In the genomic region with DNA sequence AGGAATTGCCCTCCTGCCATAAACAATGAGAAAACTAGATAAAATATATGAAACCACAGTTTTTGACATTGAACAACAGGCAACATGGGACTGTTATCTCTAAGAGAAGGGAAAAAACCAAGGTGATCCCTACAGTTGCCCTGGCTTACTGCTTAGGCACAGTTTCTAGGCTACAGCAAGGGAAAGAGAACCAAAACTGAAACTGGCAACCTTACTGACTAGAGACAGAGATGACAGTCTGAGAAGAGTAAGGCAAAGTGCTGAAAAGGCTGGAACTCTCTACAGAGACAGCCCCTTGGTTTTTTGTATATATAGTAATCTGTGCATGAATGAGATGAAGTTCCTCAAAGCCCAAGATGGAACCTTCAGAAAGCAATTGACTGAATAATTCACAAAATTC, we compare ENCODE assay signal across 1 cellular context.
TF ChIP-seq lines count a peak whose summit lies in the region.

No MANE protein-coding gene starts in this region.

TF ChIP-seq in GM12878, 131 proteins besides CTCF, POLR2A, EP300 and RAD21 (continued from another document):
- TF ChIP-seq, protein P1, sequence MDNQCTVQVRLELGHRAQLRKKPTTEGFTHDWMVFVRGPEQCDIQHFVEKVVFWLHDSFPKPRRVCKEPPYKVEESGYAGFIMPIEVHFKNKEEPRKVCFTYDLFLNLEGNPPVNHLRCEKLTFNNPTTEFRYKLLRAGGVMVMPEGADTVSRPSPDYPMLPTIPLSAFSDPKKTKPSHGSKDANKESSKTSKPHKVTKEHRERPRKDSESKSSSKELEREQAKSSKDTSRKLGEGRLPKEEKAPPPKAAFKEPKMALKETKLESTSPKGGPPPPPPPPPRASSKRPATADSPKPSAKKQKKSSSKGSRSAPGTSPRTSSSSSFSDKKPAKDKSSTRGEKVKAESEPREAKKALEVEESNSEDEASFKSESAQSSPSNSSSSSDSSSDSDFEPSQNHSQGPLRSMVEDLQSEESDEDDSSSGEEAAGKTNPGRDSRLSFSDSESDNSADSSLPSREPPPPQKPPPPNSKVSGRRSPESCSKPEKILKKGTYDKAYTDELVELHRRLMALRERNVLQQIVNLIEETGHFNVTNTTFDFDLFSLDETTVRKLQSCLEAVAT (IDR thresholded peaks at IDR 0.05), result no peak
- no peak for TF ChIP-seq SIN3A (IDR thresholded peaks at IDR 0.05; ENCODE audit: low read depth, low read length)
- TF ChIP-seq, protein P2, sequence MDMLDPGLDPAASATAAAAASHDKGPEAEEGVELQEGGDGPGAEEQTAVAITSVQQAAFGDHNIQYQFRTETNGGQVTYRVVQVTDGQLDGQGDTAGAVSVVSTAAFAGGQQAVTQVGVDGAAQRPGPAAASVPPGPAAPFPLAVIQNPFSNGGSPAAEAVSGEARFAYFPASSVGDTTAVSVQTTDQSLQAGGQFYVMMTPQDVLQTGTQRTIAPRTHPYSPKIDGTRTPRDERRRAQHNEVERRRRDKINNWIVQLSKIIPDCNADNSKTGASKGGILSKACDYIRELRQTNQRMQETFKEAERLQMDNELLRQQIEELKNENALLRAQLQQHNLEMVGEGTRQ (IDR thresholded peaks at IDR 0.05; ENCODE audit: borderline replicate concordance, low read depth, low read length), result no peak
- TF ChIP-seq, protein P3, sequence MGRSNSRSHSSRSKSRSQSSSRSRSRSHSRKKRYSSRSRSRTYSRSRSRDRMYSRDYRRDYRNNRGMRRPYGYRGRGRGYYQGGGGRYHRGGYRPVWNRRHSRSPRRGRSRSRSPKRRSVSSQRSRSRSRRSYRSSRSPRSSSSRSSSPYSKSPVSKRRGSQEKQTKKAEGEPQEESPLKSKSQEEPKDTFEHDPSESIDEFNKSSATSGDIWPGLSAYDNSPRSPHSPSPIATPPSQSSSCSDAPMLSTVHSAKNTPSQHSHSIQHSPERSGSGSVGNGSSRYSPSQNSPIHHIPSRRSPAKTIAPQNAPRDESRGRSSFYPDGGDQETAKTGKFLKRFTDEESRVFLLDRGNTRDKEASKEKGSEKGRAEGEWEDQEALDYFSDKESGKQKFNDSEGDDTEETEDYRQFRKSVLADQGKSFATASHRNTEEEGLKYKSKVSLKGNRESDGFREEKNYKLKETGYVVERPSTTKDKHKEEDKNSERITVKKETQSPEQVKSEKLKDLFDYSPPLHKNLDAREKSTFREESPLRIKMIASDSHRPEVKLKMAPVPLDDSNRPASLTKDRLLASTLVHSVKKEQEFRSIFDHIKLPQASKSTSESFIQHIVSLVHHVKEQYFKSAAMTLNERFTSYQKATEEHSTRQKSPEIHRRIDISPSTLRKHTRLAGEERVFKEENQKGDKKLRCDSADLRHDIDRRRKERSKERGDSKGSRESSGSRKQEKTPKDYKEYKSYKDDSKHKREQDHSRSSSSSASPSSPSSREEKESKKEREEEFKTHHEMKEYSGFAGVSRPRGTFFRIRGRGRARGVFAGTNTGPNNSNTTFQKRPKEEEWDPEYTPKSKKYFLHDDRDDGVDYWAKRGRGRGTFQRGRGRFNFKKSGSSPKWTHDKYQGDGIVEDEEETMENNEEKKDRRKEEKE (IDR thresholded peaks at IDR 0.05), result no peak
- TF ChIP-seq PAX8 (IDR thresholded peaks at IDR 0.05), result no peak
- no peak for TF ChIP-seq KLF5 (IDR thresholded peaks at IDR 0.05; ENCODE audit: partially characterized antibody)
- no peak for TF ChIP-seq HCFC1 (IDR thresholded peaks at IDR 0.05; ENCODE audit: low read length)
- TF ChIP-seq MEF2B (IDR thresholded peaks at IDR 0.05; ENCODE audit: partially characterized antibody, poor library complexity, severe bottlenecking), result no peak
- no peak for TF ChIP-seq RCOR1 (conservative IDR thresholded peaks at IDR 0.05; ENCODE audit: low read depth, low read length)
- TF ChIP-seq RAD51 (IDR thresholded peaks at IDR 0.05), result no peak
